Comparison of ENCODE assay signal across 1 cellular context in genomic region chr18:23281626-23282436, GRCh38.
TF ChIP-seq lines count a peak whose summit lies in the region.

No MANE protein-coding gene starts in this region.

TF ChIP-seq in IMR-90, 13 proteins besides CTCF, POLR2A, EP300 and RAD21 (continued from another document):
- no peak for TF ChIP-seq CHD1 (IDR thresholded peaks at IDR 0.05; ENCODE audit: low read depth, low read length)
- TF ChIP-seq, protein P1, sequence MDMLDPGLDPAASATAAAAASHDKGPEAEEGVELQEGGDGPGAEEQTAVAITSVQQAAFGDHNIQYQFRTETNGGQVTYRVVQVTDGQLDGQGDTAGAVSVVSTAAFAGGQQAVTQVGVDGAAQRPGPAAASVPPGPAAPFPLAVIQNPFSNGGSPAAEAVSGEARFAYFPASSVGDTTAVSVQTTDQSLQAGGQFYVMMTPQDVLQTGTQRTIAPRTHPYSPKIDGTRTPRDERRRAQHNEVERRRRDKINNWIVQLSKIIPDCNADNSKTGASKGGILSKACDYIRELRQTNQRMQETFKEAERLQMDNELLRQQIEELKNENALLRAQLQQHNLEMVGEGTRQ (IDR thresholded peaks at IDR 0.05; ENCODE audit: low read depth, low read length), result no peak
- no peak for TF ChIP-seq ELK1 (IDR thresholded peaks at IDR 0.05; ENCODE audit: borderline replicate concordance, low read depth, low read length)
